In genomic region chr16:14321542-14321941, GRCh38 we compare ENCODE assay signal across 3 cellular contexts.
TF ChIP-seq lines count a peak whose summit lies in the region.

No MANE protein-coding gene starts in this region.

TF ChIP-seq in SK-N-SH, 30 proteins besides CTCF, POLR2A, EP300 and RAD21:
- TF ChIP-seq, protein P1, sequence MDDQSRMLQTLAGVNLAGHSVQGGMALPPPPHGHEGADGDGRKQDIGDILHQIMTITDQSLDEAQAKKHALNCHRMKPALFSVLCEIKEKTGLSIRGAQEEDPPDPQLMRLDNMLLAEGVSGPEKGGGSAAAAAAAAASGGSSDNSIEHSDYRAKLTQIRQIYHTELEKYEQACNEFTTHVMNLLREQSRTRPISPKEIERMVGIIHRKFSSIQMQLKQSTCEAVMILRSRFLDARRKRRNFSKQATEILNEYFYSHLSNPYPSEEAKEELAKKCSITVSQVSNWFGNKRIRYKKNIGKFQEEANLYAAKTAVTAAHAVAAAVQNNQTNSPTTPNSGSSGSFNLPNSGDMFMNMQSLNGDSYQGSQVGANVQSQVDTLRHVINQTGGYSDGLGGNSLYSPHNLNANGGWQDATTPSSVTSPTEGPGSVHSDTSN (IDR thresholded peaks at IDR 0.05): no peak
- TF ChIP-seq, protein P2, sequence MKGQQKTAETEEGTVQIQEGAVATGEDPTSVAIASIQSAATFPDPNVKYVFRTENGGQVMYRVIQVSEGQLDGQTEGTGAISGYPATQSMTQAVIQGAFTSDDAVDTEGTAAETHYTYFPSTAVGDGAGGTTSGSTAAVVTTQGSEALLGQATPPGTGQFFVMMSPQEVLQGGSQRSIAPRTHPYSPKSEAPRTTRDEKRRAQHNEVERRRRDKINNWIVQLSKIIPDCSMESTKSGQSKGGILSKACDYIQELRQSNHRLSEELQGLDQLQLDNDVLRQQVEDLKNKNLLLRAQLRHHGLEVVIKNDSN (IDR thresholded peaks at IDR 0.05; ENCODE audit: borderline replicate concordance, low read depth): peak; percentile 55; the same call in 1 of the 2 replicates

TF ChIP-seq in SK-N-SH treated with all-trans-retinoic acid at 6 μM for 48 hours, 23 proteins besides CTCF, POLR2A, EP300 and RAD21 (continued from another document):
- TF ChIP-seq, protein P3, sequence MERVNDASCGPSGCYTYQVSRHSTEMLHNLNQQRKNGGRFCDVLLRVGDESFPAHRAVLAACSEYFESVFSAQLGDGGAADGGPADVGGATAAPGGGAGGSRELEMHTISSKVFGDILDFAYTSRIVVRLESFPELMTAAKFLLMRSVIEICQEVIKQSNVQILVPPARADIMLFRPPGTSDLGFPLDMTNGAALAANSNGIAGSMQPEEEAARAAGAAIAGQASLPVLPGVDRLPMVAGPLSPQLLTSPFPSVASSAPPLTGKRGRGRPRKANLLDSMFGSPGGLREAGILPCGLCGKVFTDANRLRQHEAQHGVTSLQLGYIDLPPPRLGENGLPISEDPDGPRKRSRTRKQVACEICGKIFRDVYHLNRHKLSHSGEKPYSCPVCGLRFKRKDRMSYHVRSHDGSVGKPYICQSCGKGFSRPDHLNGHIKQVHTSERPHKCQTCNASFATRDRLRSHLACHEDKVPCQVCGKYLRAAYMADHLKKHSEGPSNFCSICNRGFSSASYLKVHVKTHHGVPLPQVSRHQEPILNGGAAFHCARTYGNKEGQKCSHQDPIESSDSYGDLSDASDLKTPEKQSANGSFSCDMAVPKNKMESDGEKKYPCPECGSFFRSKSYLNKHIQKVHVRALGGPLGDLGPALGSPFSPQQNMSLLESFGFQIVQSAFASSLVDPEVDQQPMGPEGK (CRISPR knock-in tag; IDR thresholded peaks at IDR 0.05; ENCODE audit: borderline replicate concordance): no peak
- no peak for TF ChIP-seq SNAI2 (CRISPR knock-in tag; IDR thresholded peaks at IDR 0.05)
- TF ChIP-seq ZNF8 (CRISPR knock-in tag; IDR thresholded peaks at IDR 0.05): no peak
- TF ChIP-seq CSDC2 (CRISPR knock-in tag; IDR thresholded peaks at IDR 0.05): no peak
- no peak for TF ChIP-seq TCF4 (CRISPR knock-in tag; IDR thresholded peaks at IDR 0.05; ENCODE audit: borderline replicate concordance)
- TF ChIP-seq ARNTL (CRISPR knock-in tag; IDR thresholded peaks at IDR 0.05; ENCODE audit: borderline replicate concordance, low read depth): no peak
- TF ChIP-seq TOX (CRISPR knock-in tag; IDR thresholded peaks at IDR 0.05; ENCODE audit: borderline replicate concordance): no peak
- no peak for TF ChIP-seq ESRRG (CRISPR knock-in tag; IDR thresholded peaks at IDR 0.05)
- TF ChIP-seq POU6F1 (CRISPR knock-in tag; IDR thresholded peaks at IDR 0.05; ENCODE audit: borderline replicate concordance, low read depth): no peak
- no peak for TF ChIP-seq OSR1 (CRISPR knock-in tag; IDR thresholded peaks at IDR 0.05)
TF ChIP-seq in SK-N-SH treated with all-trans-retinoic acid at 6 μM for 48 hours: peak in this region for 0.

TF ChIP-seq in WTC11, 78 proteins besides CTCF, POLR2A, EP300 and RAD21 (continued from another document):
- TF ChIP-seq, protein P4, sequence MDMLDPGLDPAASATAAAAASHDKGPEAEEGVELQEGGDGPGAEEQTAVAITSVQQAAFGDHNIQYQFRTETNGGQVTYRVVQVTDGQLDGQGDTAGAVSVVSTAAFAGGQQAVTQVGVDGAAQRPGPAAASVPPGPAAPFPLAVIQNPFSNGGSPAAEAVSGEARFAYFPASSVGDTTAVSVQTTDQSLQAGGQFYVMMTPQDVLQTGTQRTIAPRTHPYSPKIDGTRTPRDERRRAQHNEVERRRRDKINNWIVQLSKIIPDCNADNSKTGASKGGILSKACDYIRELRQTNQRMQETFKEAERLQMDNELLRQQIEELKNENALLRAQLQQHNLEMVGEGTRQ (CRISPR knock-in tag; IDR thresholded peaks at IDR 0.05): peak; percentile 89
- TF ChIP-seq, protein P2 (CRISPR knock-in tag; IDR thresholded peaks at IDR 0.05): peak; percentile 85
TF ChIP-seq in WTC11: peak in this region for 2.
